In the genomic region with DNA sequence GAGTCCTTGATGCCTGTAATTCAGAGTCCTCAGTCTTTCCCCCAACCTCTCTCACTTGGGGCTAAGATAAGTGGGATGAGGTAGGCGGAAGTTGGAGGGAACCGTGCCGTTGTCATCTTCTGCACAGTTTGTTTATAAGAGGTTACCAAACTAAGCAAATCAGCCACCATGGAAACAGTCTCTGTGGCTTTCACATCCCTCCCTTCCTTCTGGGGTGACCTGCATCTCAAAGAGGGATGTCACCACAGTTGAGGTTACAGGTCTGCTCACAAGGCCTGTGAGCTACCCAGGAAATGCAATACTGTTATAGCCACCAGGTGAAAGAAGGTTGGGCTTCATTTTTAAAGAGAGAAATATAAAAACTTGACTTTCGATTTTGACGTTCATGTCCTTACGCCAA, we compare ENCODE assay signal across 10 cellular contexts. TPM values are rescaled to one million over a fixed set of nuclear protein-coding genes. Genes with fewer than 3 reads are reported as not detected.
DNase-seq lines count a peak whose midpoint lies in the region; ATAC-seq and TF ChIP-seq lines count a peak whose summit lies in the region.
"Had no signal": no experiment of that assay in that cellular context is flagged by ENCODE, and none has a peak within 500 bp of the region (broad histone marks: within the 10 kb centered on the region; RNA-seq: fewer than 3 reads in every experiment).

No MANE protein-coding gene starts in this region.

- H3K4me3 ChIP-seq in GM12864 (ENCODE audit: low read depth, low read length) = no peak overlapping the region

- peak; percentile 70 for DNase-seq in GM12864 (ENCODE audit: low read depth)
- peak; percentile 36 for DNase-seq in activated gamma-delta T cell treated with anti-CD3 and anti-CD28 coated beads, Interleukin-2, amount 50 U/mL, for 16 hours (ENCODE audit: low read depth)
- no peak for DNase-seq in DMS 273 (lab: John Stamatoyannopoulos, UW; ENCODE audit: unreplicated experiment)
- no peak for DNase-seq in left colon
- DNase-seq in nucleus accumbens (lab: John Stamatoyannopoulos, UW) = no peak
- no peak for DNase-seq in NCI-H1436 treated with DMSO at 0.1 percent for 48 hours (lab: John Stamatoyannopoulos, UW)
- DNase-seq: DND-41, OCI-M1 had no signal

- intact Hi-C loops in left colon (cut with DNase I, micrococcal nuclease) = no loop called here

- peak; percentile 38 for ATAC-seq in GM21381 (IDR thresholded peaks at IDR 0.05; ENCODE audit: unreplicated experiment)
- peak; percentile 39 for ATAC-seq in HG03469 (IDR thresholded peaks at IDR 0.05; ENCODE audit: unreplicated experiment)
- ATAC-seq in left colon = no peak

- no peak for TF ChIP-seq CTCF in GM12864 (IDR thresholded peaks at IDR 0.05; ENCODE audit: low read depth, low read length, missing control alignments)

RNA-seq across cellular contexts. Expression of a gene that starts 26.3 kb away (rescaled TPM):
- 1 to 10 TPM; 1.0 to 3.0 TPM for total RNA-seq in left colon

Comparison
In these comparisons a context has a peak if more than half of its experiments do, and no peak if none do; other contexts are left out.
1. DNase-seq: peak in GM12864 (single experiment) and activated gamma-delta T cell treated with anti-CD3 and anti-CD28 coated beads, Interleukin-2, amount 50 U/mL, for 16 hours (single experiment); none in DMS 273 (single experiment), left colon (0 of 2), nucleus accumbens (0 of 56) and NCI-H1436 treated with DMSO at 0.1 percent for 48 hours (single experiment).